13 cellular contexts compared by ENCODE assay signal in the genomic region with DNA sequence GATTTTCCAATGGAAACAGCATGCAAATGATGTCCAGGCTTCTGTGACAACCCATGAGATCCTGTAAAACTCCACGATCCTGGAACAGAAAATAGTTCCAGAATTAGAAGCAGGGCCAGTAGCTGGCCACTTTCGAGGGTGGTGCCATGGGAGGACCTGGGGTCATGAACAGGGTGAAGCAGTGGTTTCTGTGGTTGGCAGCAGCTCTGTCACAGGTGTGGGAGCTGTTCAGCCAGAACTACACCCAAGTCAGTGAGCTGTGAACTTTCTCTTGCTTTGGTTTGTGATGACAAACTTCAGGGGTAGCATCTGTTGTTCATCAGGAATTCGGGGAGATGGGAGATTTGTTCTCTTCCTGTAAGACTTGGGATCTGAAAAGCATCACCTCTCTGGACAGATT.
DNase-seq lines count a peak whose midpoint lies in the region; ATAC-seq, FAIRE-seq and TF ChIP-seq lines count a peak whose summit lies in the region.
"Had no signal": no experiment of that assay in that cellular context is flagged by ENCODE, and none has a peak within 500 bp of the region (broad histone marks: within the 10 kb centered on the region; RNA-seq: fewer than 3 reads in every experiment).

No MANE protein-coding gene starts in this region.

- peak; percentile 94 for ATAC-seq in GM19025 (IDR thresholded peaks at IDR 0.05; ENCODE audit: low read depth, unreplicated experiment)
- ATAC-seq in HG02571 (IDR thresholded peaks at IDR 0.05; ENCODE audit: unreplicated experiment): peak; percentile 98
- ATAC-seq in HG03432 (IDR thresholded peaks at IDR 0.05; ENCODE audit: unreplicated experiment): peak; percentile 98
- no peak for ATAC-seq in heart left ventricle
- ATAC-seq: esophagus mucosa, left cardiac atrium had no signal

- H3K36me3 ChIP-seq in spleen (no peaks in the 10 kb centered on the region), heart left ventricle (no peaks in the 10 kb centered on the region), small intestine (ENCODE audit: control insufficient read depth in 2 of 2, insufficient read depth in 2 of 2, low read length in 2 of 2) (no peaks in the 10 kb centered on the region)
- H3K36me3 ChIP-seq: prostate gland had no signal

- DNase-seq in spleen (peak; percentile 69), erythroblast (lab: John Stamatoyannopoulos, UW) (no peak), iPS-NIHi11 (ENCODE audit: low spot score) (no peak), heart left ventricle (no peak), small intestine (no peak)
- DNase-seq: left cardiac atrium, NCI-H446 had no signal

- H3K4me3 ChIP-seq in spleen (no peak overlapping the region), heart left ventricle (no peak overlapping the region), small intestine (ENCODE audit: low read depth in 1 of 2, low read length in 2 of 2) (no peak overlapping the region)
- H3K4me3 ChIP-seq: prostate gland had no signal

- no peak for TF ChIP-seq CTCF in spleen (IDR thresholded peaks at IDR 0.05 in 8 of 11, conservative IDR thresholded peaks at IDR 0.05 in 3 of 11)
- no peak for TF ChIP-seq CTCF in heart left ventricle (IDR thresholded peaks at IDR 0.05)

- WGBS in spleen, 5 donors: 49 to 73% (median 61%) methylated on average over 3 of the region's 3 CpGs
- WGBS in heart left ventricle, 4 donors: 64 to 77% (median 72%) methylated on average over 3 of the region's 3 CpGs
- WGBS in small intestine, 3 donors: 68 to 79% (median 70%) methylated on average over 3 of the region's 3 CpGs

- H3K9me3 ChIP-seq in spleen: peaks cover 0 to 13% (median 6%) of the 10 kb centered on the region in 8 donors
- peaks cover 0 to 12% (median 0%) of the 10 kb centered on the region in 12 donors for H3K9me3 ChIP-seq in heart left ventricle
- no peaks in the 10 kb centered on the region for H3K9me3 ChIP-seq in small intestine (ENCODE audit: control insufficient read depth, low read depth)
- H3K9me3 ChIP-seq: prostate gland had no signal

- H3K27ac ChIP-seq in spleen (no peak overlapping the region), heart left ventricle (no peak overlapping the region), small intestine (ENCODE audit: low read depth in 1 of 2, low read length in 1 of 2) (no peak overlapping the region)
- H3K27ac ChIP-seq: prostate gland had no signal

- intact Hi-C loops in spleen (cut with DNase I; ENCODE audit: low total_unique reads) (no loop called here), heart left ventricle (cut with DNase I) (no loop called here)

- TF ChIP-seq POLR2A in spleen (IDR thresholded peaks at IDR 0.05) (no peak), erythroblast (IDR thresholded peaks at IDR 0.05; ENCODE audit: low read length) (no peak), heart left ventricle (IDR thresholded peaks at IDR 0.05) (no peak)

- no peak for FAIRE-seq in small intestine (lab: Jason Lieb, UNC)
- FAIRE-seq: astrocyte had no signal

- H3K27me3 ChIP-seq in spleen (replicated peaks in 1 of 7) (no peaks in the 10 kb centered on the region), heart left ventricle (no peaks in the 10 kb centered on the region), small intestine (ENCODE audit: control insufficient read depth in 2 of 2, insufficient read depth in 2 of 2, low read length in 2 of 2) (no peaks in the 10 kb centered on the region)

- H3K4me1 ChIP-seq in spleen (peaks cover 0 to 7% (median 0%) of the 10 kb centered on the region in 6 donors), heart left ventricle (peaks cover 0 to 19% (median 4%) of the 10 kb centered on the region in 12 donors), small intestine (ENCODE audit: control insufficient read depth in 2 of 2, insufficient read depth in 1 of 2, low read depth in 1 of 2, low read length in 1 of 2) (no peaks in the 10 kb centered on the region)
- H3K4me1 ChIP-seq: prostate gland had no signal

Comparison
In these comparisons a context has a peak if more than half of its experiments do, and no peak if none do; other contexts are left out.
1. ATAC-seq: peak in GM19025 (single experiment), HG02571 (single experiment) and HG03432 (single experiment); none in heart left ventricle (0 of 4).